ENCODE assay signal across 18 cellular contexts in the genomic region with DNA sequence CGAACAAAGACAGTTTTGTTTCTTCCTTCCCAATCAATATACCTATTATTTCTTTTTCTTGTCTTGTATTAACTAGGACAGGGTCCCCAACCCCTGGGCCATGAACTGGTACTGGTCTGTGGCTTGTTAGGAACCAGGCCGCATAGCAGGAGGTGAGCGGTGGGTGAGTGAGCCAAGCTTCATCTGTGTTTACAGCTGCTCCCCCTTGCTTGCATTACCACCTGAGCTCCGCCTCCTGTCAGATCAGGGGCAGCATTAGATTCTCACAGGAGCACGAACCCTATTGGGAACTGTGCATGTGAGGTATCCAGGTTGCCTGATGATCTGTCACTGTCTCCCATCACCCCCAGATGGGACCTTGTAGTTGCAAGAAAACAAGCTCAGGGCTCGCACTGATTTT.
DNase-seq lines count a peak whose midpoint lies in the region; ATAC-seq and TF ChIP-seq lines count a peak whose summit lies in the region.
"Had no signal": no experiment of that assay in that cellular context is flagged by ENCODE, and none has a peak within 500 bp of the region (broad histone marks: within the 10 kb centered on the region; RNA-seq: fewer than 3 reads in every experiment).

No MANE protein-coding gene starts in this region.

- intact Hi-C loops in psoas muscle (cut with DNase I) = no loop called here

- H3K36me3 ChIP-seq in psoas muscle (ENCODE audit: insufficient read depth in 1 of 2, low read depth in 1 of 2) = no peaks in the 10 kb centered on the region
- H3K36me3 ChIP-seq: uterus had no signal

- peaks cover 5% of the 10 kb centered on the region for H3K4me1 ChIP-seq in psoas muscle
- H3K4me1 ChIP-seq: uterus had no signal

- no peaks in the 10 kb centered on the region for H3K9me3 ChIP-seq in psoas muscle
- H3K9me3 ChIP-seq: uterus had no signal

- H3K27me3 ChIP-seq in psoas muscle (ENCODE audit: insufficient read depth in 3 of 3, low read length in 2 of 3) = no peaks in the 10 kb centered on the region
- H3K27me3 ChIP-seq: uterus had no signal

- H3K27ac ChIP-seq in psoas muscle = no peak overlapping the region
- H3K27ac ChIP-seq: HL-60, KMS-11, PC-9, uterus had no signal

- ATAC-seq in HG03342 (IDR thresholded peaks at IDR 0.05; ENCODE audit: unreplicated experiment) = no peak
- no peak for ATAC-seq in psoas muscle
- ATAC-seq: activated CD8-positive, alpha-beta T cell treated with anti-CD3 and anti-CD28 coated beads, Interleukin-2, amount 10 ng/mL, durations not matched to agents 7 days and 5 days; activated naive CD8-positive, alpha-beta T cell treated with anti-CD3 and anti-CD28 coated beads, Interleukin-2, amount 50 U/mL, for 24 hours had no signal

- TF ChIP-seq CTCF in GM12864 (IDR thresholded peaks at IDR 0.05; ENCODE audit: low read depth, low read length, missing control alignments) (peak; percentile 26), psoas muscle (IDR thresholded peaks at IDR 0.05) (no peak)

- 92 to 95% (median 92%) methylated on average over 6 of the region's 6 CpGs for WGBS in psoas muscle, 3 donors

- H3K4me3 ChIP-seq in GM12864 (ENCODE audit: low read depth, low read length) (no peak overlapping the region), psoas muscle (no peak overlapping the region)
- H3K4me3 ChIP-seq: PC-9, uterus had no signal

- DNase-seq in GM12864 (ENCODE audit: low read depth) (no peak), NCI-H1694 (lab: John Stamatoyannopoulos, UW) (peak; percentile 89), NCI-H82 (lab: John Stamatoyannopoulos, UW) (peak; percentile 99), iPS DF 19.7 (ENCODE audit: low read depth, low spot score) (peak; percentile 38), psoas muscle (no peak), Ammon's horn (ENCODE audit: low spot score) (no peak)
- DNase-seq in activated CD8-positive, alpha-beta memory T cell treated with anti-CD3 and anti-CD28 coated beads, Interleukin-2, amount 50 U/mL, for 48 hours = no peak
- DNase-seq: activated CD8-positive, alpha-beta T cell treated with anti-CD3 and anti-CD28 coated beads, Interleukin-2, amount 10 ng/mL, durations not matched to agents 7 days and 5 days; activated naive CD8-positive, alpha-beta T cell treated with anti-CD3 and anti-CD28 coated beads, Interleukin-2, amount 50 U/mL, for 24 hours; caudate nucleus; effector memory CD4-positive, alpha-beta T cell; naive B cell; NCI-H187 treated with DMSO at 0.1 percent for 48 hours; PC-9; uterus had no signal

Comparison
In these comparisons a context has a peak if more than half of its experiments do, and no peak if none do; other contexts are left out.
1. DNase-seq: peak in NCI-H1694 (single experiment), NCI-H82 (single experiment) and iPS DF 19.7 (single experiment); none in GM12864 (single experiment), activated CD8-positive, alpha-beta memory T cell treated with anti-CD3 and anti-CD28 coated beads, Interleukin-2, amount 50 U/mL, for 48 hours (single experiment), psoas muscle (0 of 2) and Ammon's horn (single experiment).